Comparison of ENCODE assay signal across 12 cellular contexts in genomic region chr13:40987606-40988280, GRCh38. TPM values are rescaled to one million over a fixed set of nuclear protein-coding genes. Genes with fewer than 3 reads are reported as not detected.
DNase-seq lines count a peak whose midpoint lies in the region; ATAC-seq and TF ChIP-seq lines count a peak whose summit lies in the region.
"Had no signal": no experiment of that assay in that cellular context is flagged by ENCODE, and none has a peak within 500 bp of the region (broad histone marks: within the 10 kb centered on the region; RNA-seq: fewer than 3 reads in every experiment).

No MANE protein-coding gene starts in this region.

- H3K4me3 Mint-ChIP-seq in activated T-cell treated with anti-CD3 and anti-CD28 coated beads, Interleukin-2, amount 50 U/mL, for 72 hours = peak overlapping the region in 1 of 2 donors; percentile 79
- no peak overlapping the region for H3K4me3 Mint-ChIP-seq in activated T-cell treated with anti-CD3 and anti-CD28 coated beads, Interleukin-2, amount 50 U/mL, for 4 hours
- H3K4me3 Mint-ChIP-seq in brain = no peak overlapping the region
- H3K4me3 Mint-ChIP-seq in stimulated activated memory B cell treated with anti-CD40 and anti-IgM and Interleukin-4, amounts not matched to agents 10 μg/mL and 1 μg/mL and 100 μg/mL, for 72 hours = no peak overlapping the region

- H3K27me3 Mint-ChIP-seq in activated T-cell treated with anti-CD3 and anti-CD28 coated beads, Interleukin-2, amount 50 U/mL, for 72 hours (ENCODE audit: low read depth) = no peaks in the 10 kb centered on the region
- no peaks in the 10 kb centered on the region for H3K27me3 Mint-ChIP-seq in activated T-cell treated with anti-CD3 and anti-CD28 coated beads, Interleukin-2, amount 50 U/mL, for 4 hours (ENCODE audit: low read depth)
- H3K27me3 Mint-ChIP-seq in brain = no peaks in the 10 kb centered on the region
- H3K27me3 Mint-ChIP-seq in stimulated activated memory B cell treated with anti-CD40 and anti-IgM and Interleukin-4, amounts not matched to agents 10 μg/mL and 1 μg/mL and 100 μg/mL, for 72 hours = no peaks in the 10 kb centered on the region

- H3K9me3 Mint-ChIP-seq in activated T-cell treated with anti-CD3 and anti-CD28 coated beads, Interleukin-2, amount 50 U/mL, for 72 hours = no peaks in the 10 kb centered on the region
- no peaks in the 10 kb centered on the region for H3K9me3 Mint-ChIP-seq in activated T-cell treated with anti-CD3 and anti-CD28 coated beads, Interleukin-2, amount 50 U/mL, for 4 hours
- no peaks in the 10 kb centered on the region for H3K9me3 Mint-ChIP-seq in brain
- no peaks in the 10 kb centered on the region for H3K9me3 Mint-ChIP-seq in stimulated activated memory B cell treated with anti-CD40 and anti-IgM and Interleukin-4, amounts not matched to agents 10 μg/mL and 1 μg/mL and 100 μg/mL, for 72 hours

- TF ChIP-seq CTCF in brain (conservative IDR thresholded peaks at IDR 0.05) = no peak

- DNase-seq in activated T-cell treated with anti-CD3 and anti-CD28 coated beads, Interleukin-2, amount 50 U/mL, for 72 hours = no peak
- DNase-seq in activated T-cell treated with anti-CD3 and anti-CD28 coated beads, Interleukin-2, amount 50 U/mL, for 4 hours = no peak
- DNase-seq in NCI-H1694 treated with DMSO at 0.1 percent for 48 hours (lab: John Stamatoyannopoulos, UW) (peak; percentile 50), cardiac septum (ENCODE audit: low spot score) (no peak)
- no peak for DNase-seq in activated CD4-positive, CD25-positive, alpha-beta regulatory T cell treated with anti-CD3 and anti-CD28 coated beads, Interleukin-2, amount 50 U/mL, for 72 hours
- DNase-seq: activated CD8-positive, alpha-beta memory T cell treated with anti-CD3 and anti-CD28 coated beads, Interleukin-2, amount 50 U/mL, for 4 hours; hippocampal formation; ovary; stimulated activated CD4-positive, alpha-beta T cell treated with anti-CD3 and anti-CD28 coated beads, Interleukin-12 subunit alpha, Interleukin-12 subunit beta, amount 100 ng/mL, for 4 hours had no signal

- ATAC-seq in activated T-cell treated with anti-CD3 and anti-CD28 coated beads, Interleukin-2, amount 50 U/mL, for 72 hours (replicated peaks in 1 of 2) = no peak
- ATAC-seq in activated T-cell treated with anti-CD3 and anti-CD28 coated beads, Interleukin-2, amount 50 U/mL, for 4 hours = no peak
- ATAC-seq in stimulated activated memory B cell treated with anti-CD40 and anti-IgM and Interleukin-4, amounts not matched to agents 10 μg/mL and 1 μg/mL and 100 μg/mL, for 72 hours = no peak
- no peak for ATAC-seq in HG02973 (IDR thresholded peaks at IDR 0.05; ENCODE audit: unreplicated experiment)

- peak overlapping the region; percentile 88 for H3K27ac Mint-ChIP-seq in activated T-cell treated with anti-CD3 and anti-CD28 coated beads, Interleukin-2, amount 50 U/mL, for 72 hours
- peak overlapping the region in 3 of 5 experiments; percentile 6 to 12 (median 6) for H3K27ac Mint-ChIP-seq in brain
- peak overlapping the region; percentile 79 for H3K27ac Mint-ChIP-seq in stimulated activated memory B cell treated with anti-CD40 and anti-IgM and Interleukin-4, amounts not matched to agents 10 μg/mL and 1 μg/mL and 100 μg/mL, for 72 hours

- peaks cover 67% of the 10 kb centered on the region for H3K4me1 Mint-ChIP-seq in activated T-cell treated with anti-CD3 and anti-CD28 coated beads, Interleukin-2, amount 50 U/mL, for 72 hours (ENCODE audit: low read depth)
- H3K4me1 Mint-ChIP-seq in activated T-cell treated with anti-CD3 and anti-CD28 coated beads, Interleukin-2, amount 50 U/mL, for 4 hours (ENCODE audit: low read depth) = peaks cover 67% of the 10 kb centered on the region
- H3K4me1 Mint-ChIP-seq in brain = peaks cover 45% of the 10 kb centered on the region
- H3K4me1 Mint-ChIP-seq in stimulated activated memory B cell treated with anti-CD40 and anti-IgM and Interleukin-4, amounts not matched to agents 10 μg/mL and 1 μg/mL and 100 μg/mL, for 72 hours = peaks cover 48% of the 10 kb centered on the region

- intact Hi-C loops in cardiac septum (cut with DNase I) = no loop called here

- H3K36me3 Mint-ChIP-seq in activated T-cell treated with anti-CD3 and anti-CD28 coated beads, Interleukin-2, amount 50 U/mL, for 72 hours (ENCODE audit: insufficient read depth in 2 of 2) = no peaks in the 10 kb centered on the region
- H3K36me3 Mint-ChIP-seq in activated T-cell treated with anti-CD3 and anti-CD28 coated beads, Interleukin-2, amount 50 U/mL, for 4 hours (ENCODE audit: insufficient read depth) = peaks cover 3% of the 10 kb centered on the region
- H3K36me3 Mint-ChIP-seq in brain = no peaks in the 10 kb centered on the region
- peaks cover 6% of the 10 kb centered on the region for H3K36me3 Mint-ChIP-seq in stimulated activated memory B cell treated with anti-CD40 and anti-IgM and Interleukin-4, amounts not matched to agents 10 μg/mL and 1 μg/mL and 100 μg/mL, for 72 hours

RNA-seq across cellular contexts. Expression of gene ELF1, which starts 31.4 kb away (rescaled TPM):
- total RNA-seq in activated T-cell treated with anti-CD3 and anti-CD28 coated beads, Interleukin-2, amount 50 U/mL, for 72 hours = 100 to 1,000 TPM; 106 to 117 TPM
- total RNA-seq in activated T-cell treated with anti-CD3 and anti-CD28 coated beads, Interleukin-2, amount 50 U/mL, for 4 hours = 10 to 100 TPM; 49.0 to 56.6 (median 55.9) TPM
- 12.4 TPM for polyA plus RNA-seq in brain (ENCODE audit: insufficient read depth, low read depth, low replicate concordance)
- total RNA-seq in cardiac septum = 36.6 TPM

Comparison
In these comparisons a context has a peak if more than half of its experiments do, and no peak if none do; other contexts are left out.
1. H3K27ac Mint-ChIP-seq: peak in every context shown above with its lines; median percentile 88 in activated T-cell treated with anti-CD3 and anti-CD28 coated beads, Interleukin-2, amount 50 U/mL, for 72 hours; 79 in stimulated activated memory B cell treated with anti-CD40 and anti-IgM and Interleukin-4, amounts not matched to agents 10 μg/mL and 1 μg/mL and 100 μg/mL, for 72 hours; 6 in brain.